11 cellular contexts compared by ENCODE assay signal in genomic region chr5:170639221-170639925, GRCh38.
DNase-seq lines count a peak whose midpoint lies in the region; ATAC-seq, FAIRE-seq and TF ChIP-seq lines count a peak whose summit lies in the region.
"Had no signal": no experiment of that assay in that cellular context is flagged by ENCODE, and none has a peak within 500 bp of the region (broad histone marks: within the 10 kb centered on the region; RNA-seq: fewer than 3 reads in every experiment).

No MANE protein-coding gene starts in this region.

- H2AFZ ChIP-seq in H1 (ENCODE audit: low read length) = no peak overlapping the region

- intact Hi-C loops in sciatic nerve (cut with DNase I) = no loop called here

- H4K5ac ChIP-seq in H1 (ENCODE audit: insufficient read length, low read depth, low read length) = no peak overlapping the region

- H3K56ac ChIP-seq in H1 (replicated peaks; ENCODE audit: insufficient read length, low read depth, low read length) = no peak overlapping the region

- H3K27me3 ChIP-seq in H1 (replicated peaks in 1 of 4; ENCODE audit: control insufficient read depth in 3 of 4, extremely low read depth in 1 of 4, insufficient read depth in 3 of 4, low read length in 3 of 4) = no peaks in the 10 kb centered on the region
- H3K27me3 ChIP-seq: BLaER1 had no signal

- no peak overlapping the region for H3K18ac ChIP-seq in H1 (ENCODE audit: extremely low read depth, low read length)

- no peak overlapping the region for H3K4me2 ChIP-seq in H1 (ENCODE audit: insufficient read depth in 1 of 2, low read depth in 2 of 2, low read length in 2 of 2)
- H3K4me2 ChIP-seq: BLaER1 had no signal

- no peak for TF ChIP-seq CTCF in H1 (IDR thresholded peaks at IDR 0.05; ENCODE audit: control extremely low read depth in 1 of 3, insufficient read depth in 1 of 3, low read depth in 1 of 3, low read length in 3 of 3)

- TF ChIP-seq RAD21 in H1 (IDR thresholded peaks at IDR 0.05 in 1 of 2, conservative IDR thresholded peaks at IDR 0.05 in 1 of 2; ENCODE audit: low read depth in 2 of 2, low read length in 2 of 2) = no peak

- peak overlapping the region; percentile 42 for H4K91ac ChIP-seq in H1 (replicated peaks; ENCODE audit: insufficient read length, low read length)

- no peak overlapping the region for H2BK15ac ChIP-seq in H1 (ENCODE audit: low read length)

- H3K4me3 ChIP-seq in H1 (ENCODE audit: extremely low read depth in 1 of 4, insufficient read depth in 2 of 4, low read depth in 3 of 4, low read length in 4 of 4) = no peak overlapping the region
- H3K4me3 ChIP-seq: BLaER1, GM12878, HAP-1 had no signal

- DNase-seq in activated effector memory CD4-positive, alpha-beta T cell treated with anti-CD3 and anti-CD28 coated beads, Interleukin-2, amount 50 U/mL, for 16 hours = peak; percentile 34
- DNase-seq in activated effector memory CD4-positive, alpha-beta T cell treated with Interleukin-2 at 50 U/mL for 16 hours = no peak
- DNase-seq in H1 (ENCODE audit: low read depth in 1 of 2, low spot score in 2 of 2) (no peak), sciatic nerve (ENCODE audit: low spot score) (peak; percentile 30), COR-L47 (lab: John Stamatoyannopoulos, UW) (no peak), NCI-H2107 (lab: John Stamatoyannopoulos, UW) (no peak)
- DNase-seq: DMS79 had no signal

- no peaks in the 10 kb centered on the region for H3K36me3 ChIP-seq in H1 (ENCODE audit: control insufficient read depth in 2 of 4, insufficient read depth in 4 of 4, low read length in 3 of 4)
- H3K36me3 ChIP-seq: BLaER1, HAP-1 had no signal

- H3K27ac ChIP-seq in H1 (ENCODE audit: low read depth, low read length) = no peak overlapping the region
- H3K27ac ChIP-seq: BLaER1 had no signal

- WGBS in H1 (ENCODE audit: extremely low coverage in 1 of 2, insufficient coverage in 1 of 2, insufficient read length in 1 of 2, insufficient replicate concordance in 2 of 2, low coverage in 1 of 2, low lambda C conversion rate in 2 of 2, missing lambda C conversion rate in 1 of 2), 2 experiments = 87% methylated on average over 17 of the region's 17 CpGs; no CpG with 5 or more reads in 1 of the 2 experiments

- POLR2A ChIA-PET in H1 (lab: Charles Lee; ENCODE audit: partially characterized antibody) = interaction anchor here (1.2 kb wide), 1 partner anchor 104 kb away, joined by 3 read pairs; no protein-coding TSS in a partner anchor

- peak overlapping the region; percentile 75; the same call in 1 of the 2 replicates for H2BK12ac ChIP-seq in H1 (ENCODE audit: low read depth, low read length)

- peak overlapping the region; percentile 8; the same call in 1 of the 2 replicates for H2BK5ac ChIP-seq in H1 (ENCODE audit: low read depth, low read length)

- H3K14ac ChIP-seq in H1 (ENCODE audit: insufficient read length) = no peak overlapping the region

- CTCF ChIA-PET in H1 (lab: Charles Lee; ENCODE audit: partially characterized antibody) = interaction anchor here (0.7 to 30.3 kb wide), 26 partner anchors 8 to 220 kb away, joined by 3 to 982 read pairs (median 4); partner anchors contain the start of gene GABRP

- no peak overlapping the region for H2BK120ac ChIP-seq in H1 (replicated peaks; ENCODE audit: low read depth, low read length)

- H3K9ac ChIP-seq in H1 (replicated peaks in 1 of 4; ENCODE audit: extremely low read depth in 1 of 4, low read depth in 3 of 4, low read length in 3 of 4) = no peak overlapping the region
- H3K9ac ChIP-seq: BLaER1 had no signal

- H2BK20ac ChIP-seq in H1 (ENCODE audit: low read length) = 0 out of 2 replicates have a peak overlapping the region, but pooled peaks have one; percentile 1

- H3K9me3 ChIP-seq in H1 (ENCODE audit: insufficient read depth in 2 of 2, low read depth in 1 of 2, low read length in 1 of 2) = no peaks in the 10 kb centered on the region
- H3K9me3 ChIP-seq: BLaER1, HAP-1 had no signal

- no peaks in the 10 kb centered on the region for H4K20me1 ChIP-seq in H1 (replicated peaks in 1 of 2; ENCODE audit: control insufficient read depth in 1 of 2, insufficient read depth in 2 of 2, low read length in 2 of 2)
- H4K20me1 ChIP-seq: BLaER1 had no signal

- TF ChIP-seq EP300 in H1 (IDR thresholded peaks at IDR 0.05; ENCODE audit: borderline replicate concordance in 1 of 2, low read depth in 2 of 2, low read length in 2 of 2) = no peak

- no peaks in the 10 kb centered on the region for H3K79me2 ChIP-seq in H1 (ENCODE audit: control insufficient read depth in 1 of 2, insufficient read depth in 2 of 2, low read length in 2 of 2)

- no peak for TF ChIP-seq POLR2A in H1 (IDR thresholded peaks at IDR 0.05; ENCODE audit: control extremely low read depth in 1 of 2, low read depth in 2 of 2, low read length in 2 of 2)

- no peak overlapping the region for H4K8ac ChIP-seq in H1 (ENCODE audit: extremely low read depth, insufficient read depth, low read length)

- H3K79me1 ChIP-seq in H1 (ENCODE audit: low read depth, low read length) = no peaks in the 10 kb centered on the region

- no peak overlapping the region for H3K4ac ChIP-seq in H1 (replicated peaks; ENCODE audit: insufficient read length, low read depth, low read length)

- no peak overlapping the region for H3K23ac ChIP-seq in H1 (ENCODE audit: insufficient read length)

- peaks cover 5 to 8% (median 6%) of the 10 kb centered on the region in 4 experiments; a peak in 6 of 7 replicates for H3K4me1 ChIP-seq in H1 (replicated peaks in 1 of 4; ENCODE audit: control insufficient read depth in 3 of 4, insufficient read depth in 4 of 4, low read length in 3 of 4)
- H3K4me1 ChIP-seq: HAP-1 had no signal

- peak overlapping the region; percentile 59; the same call in 1 of the 2 replicates for H2AK5ac ChIP-seq in H1 (ENCODE audit: low read depth, low read length)

- ATAC-seq in sciatic nerve = no peak
- no peak for ATAC-seq in HG02642 (IDR thresholded peaks at IDR 0.05; ENCODE audit: poor library complexity, unreplicated experiment)

- FAIRE-seq in H1 (lab: Jason Lieb, UNC) = no peak
- FAIRE-seq: GM12878 had no signal

- no peaks in the 10 kb centered on the region for H3K23me2 ChIP-seq in H1 (ENCODE audit: low read depth, low read length)

TF ChIP-seq in H1, 55 proteins besides CTCF, POLR2A, EP300 and RAD21:
- TF ChIP-seq TAF1 (IDR thresholded peaks at IDR 0.05; ENCODE audit: low read depth, low read length) = no peak
- TF ChIP-seq, protein P1, sequence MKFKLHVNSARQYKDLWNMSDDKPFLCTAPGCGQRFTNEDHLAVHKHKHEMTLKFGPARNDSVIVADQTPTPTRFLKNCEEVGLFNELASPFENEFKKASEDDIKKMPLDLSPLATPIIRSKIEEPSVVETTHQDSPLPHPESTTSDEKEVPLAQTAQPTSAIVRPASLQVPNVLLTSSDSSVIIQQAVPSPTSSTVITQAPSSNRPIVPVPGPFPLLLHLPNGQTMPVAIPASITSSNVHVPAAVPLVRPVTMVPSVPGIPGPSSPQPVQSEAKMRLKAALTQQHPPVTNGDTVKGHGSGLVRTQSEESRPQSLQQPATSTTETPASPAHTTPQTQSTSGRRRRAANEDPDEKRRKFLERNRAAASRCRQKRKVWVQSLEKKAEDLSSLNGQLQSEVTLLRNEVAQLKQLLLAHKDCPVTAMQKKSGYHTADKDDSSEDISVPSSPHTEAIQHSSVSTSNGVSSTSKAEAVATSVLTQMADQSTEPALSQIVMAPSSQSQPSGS (IDR thresholded peaks at IDR 0.05; ENCODE audit: low read length) = no peak
- TF ChIP-seq MAFK (IDR thresholded peaks at IDR 0.05; ENCODE audit: low read depth, low read length) = no peak
- no peak for TF ChIP-seq SP1 (IDR thresholded peaks at IDR 0.05; ENCODE audit: low read depth, low read length)
- TF ChIP-seq POU5F1 (IDR thresholded peaks at IDR 0.05; ENCODE audit: low read depth, low read length) = no peak
- no peak for TF ChIP-seq CHD1 (IDR thresholded peaks at IDR 0.05; ENCODE audit: low read depth, low read length)
- no peak for TF ChIP-seq JUN (IDR thresholded peaks at IDR 0.05; ENCODE audit: low read depth, low read length)
- TF ChIP-seq MAX (IDR thresholded peaks at IDR 0.05) = no peak
- no peak for TF ChIP-seq HDAC6 (IDR thresholded peaks at IDR 0.05; ENCODE audit: low read depth, low read length)
- TF ChIP-seq SP2 (IDR thresholded peaks at IDR 0.05; ENCODE audit: low read length) = no peak
- no peak for TF ChIP-seq CBX5 (IDR thresholded peaks at IDR 0.05; ENCODE audit: low read depth, low read length)
- no peak for TF ChIP-seq RBBP5 (IDR thresholded peaks at IDR 0.05; ENCODE audit: borderline replicate concordance, low read depth, low read length)
- no peak for TF ChIP-seq ATF3 (IDR thresholded peaks at IDR 0.05; ENCODE audit: insufficient read depth, low read depth, low read length)
- TF ChIP-seq HDAC2 (IDR thresholded peaks at IDR 0.05; ENCODE audit: borderline replicate concordance in 1 of 2, low read depth in 2 of 2, low read length in 2 of 2) = no peak
- no peak for TF ChIP-seq CBX8 (IDR thresholded peaks at IDR 0.05; ENCODE audit: borderline replicate concordance, low read depth, low read length)
- TF ChIP-seq, protein P2, sequence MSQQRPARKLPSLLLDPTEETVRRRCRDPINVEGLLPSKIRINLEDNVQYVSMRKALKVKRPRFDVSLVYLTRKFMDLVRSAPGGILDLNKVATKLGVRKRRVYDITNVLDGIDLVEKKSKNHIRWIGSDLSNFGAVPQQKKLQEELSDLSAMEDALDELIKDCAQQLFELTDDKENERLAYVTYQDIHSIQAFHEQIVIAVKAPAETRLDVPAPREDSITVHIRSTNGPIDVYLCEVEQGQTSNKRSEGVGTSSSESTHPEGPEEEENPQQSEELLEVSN (IDR thresholded peaks at IDR 0.05) = no peak
- no peak for TF ChIP-seq BCL11A (IDR thresholded peaks at IDR 0.05; ENCODE audit: low read depth in 2 of 2, low read length in 2 of 2)
- TF ChIP-seq PHF8 (conservative IDR thresholded peaks at IDR 0.05; ENCODE audit: low read depth, low read length) = no peak

Comparison
In these comparisons a context has a peak if more than half of its experiments do, and no peak if none do; other contexts are left out.
1. DNase-seq: peak in activated effector memory CD4-positive, alpha-beta T cell treated with anti-CD3 and anti-CD28 coated beads, Interleukin-2, amount 50 U/mL, for 16 hours (single experiment) and sciatic nerve (single experiment); none in activated effector memory CD4-positive, alpha-beta T cell treated with Interleukin-2 at 50 U/mL for 16 hours (single experiment), H1 (0 of 2), COR-L47 (single experiment) and NCI-H2107 (single experiment).